4 cellular contexts compared by ENCODE assay signal in genomic region chr5:795873-796272, GRCh38. TPM values are rescaled to one million over a fixed set of nuclear protein-coding genes. Genes with fewer than 3 reads are reported as not detected.
"Had no signal": no experiment of that assay in that cellular context is flagged by ENCODE, and none has a peak within 500 bp of the region (broad histone marks: within the 10 kb centered on the region; RNA-seq: fewer than 3 reads in every experiment).

No MANE protein-coding gene starts in this region.

RNA-seq across cellular contexts. Expression of gene ZDHHC11B, which starts 11.3 kb away (rescaled TPM):
- total RNA-seq: LHCN-M2, MCF 10A, SJSA1 had no signal
- polyA plus RNA-seq: SK-N-SH had no signal
